8 cellular contexts compared by ENCODE assay signal in the genomic region with DNA sequence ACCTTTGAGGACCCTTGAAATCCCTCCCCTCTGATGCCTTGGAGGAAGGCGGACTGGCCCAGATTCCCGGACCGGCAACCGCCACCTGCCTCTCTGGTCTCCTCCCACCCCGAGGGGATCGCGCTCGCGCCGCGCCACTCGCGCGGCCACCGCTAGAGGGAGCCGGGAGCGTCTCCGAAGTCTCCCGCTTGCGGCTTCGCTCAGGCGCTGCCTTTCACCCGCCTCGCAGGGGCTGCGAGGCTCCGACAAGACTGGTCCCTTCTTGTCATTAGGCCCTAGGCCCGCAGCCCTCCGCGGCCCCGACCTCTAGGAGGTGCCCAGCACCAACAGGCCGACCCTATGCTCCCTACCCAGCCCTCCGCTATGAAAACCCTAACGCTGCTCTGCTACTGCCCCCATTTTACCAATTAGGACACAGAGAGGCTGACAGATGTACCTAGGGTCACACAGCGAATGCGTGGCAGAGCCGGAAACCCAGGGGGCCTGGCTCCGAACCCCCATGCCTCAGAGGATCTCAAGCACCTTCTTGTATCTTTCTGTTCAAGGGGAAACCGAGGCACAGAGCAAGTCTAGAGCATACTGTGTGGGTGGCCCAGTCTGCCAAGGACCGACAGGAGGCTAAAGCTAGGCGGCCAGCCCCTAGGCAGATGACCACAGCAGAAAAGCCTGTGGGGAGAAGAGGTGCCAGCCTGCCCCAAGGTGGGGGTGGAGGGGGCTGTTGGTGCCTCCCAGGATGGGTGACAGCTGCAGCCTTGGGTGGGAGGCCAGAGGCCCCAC. TPM values are rescaled to one million over a fixed set of nuclear protein-coding genes. Genes with fewer than 3 reads are reported as not detected.
DNase-seq lines count a peak whose midpoint lies in the region; ATAC-seq and TF ChIP-seq lines count a peak whose summit lies in the region.

No MANE protein-coding gene starts in this region.

- DNase-seq in GM12864 (ENCODE audit: low read depth) (peak; percentile 16), LHCN-M2 (ENCODE audit: low read depth) (peak; percentile 37), SK-N-SH (peak; percentile 94), Right ventricle myocardium superior (peak; percentile 85), uterus (peak in 1 of 2 donors; percentile 61)
- DNase-seq in activated naive CD4-positive, alpha-beta T cell treated with anti-CD3 and anti-CD28 coated beads for 36 hours: peak; percentile 76

- POLR2A ChIA-PET in SK-N-SH (lab: Yijun Ruan, JAX): no interaction called here

- H3K9me3 ChIP-seq in SK-N-SH (no peaks in the 10 kb centered on the region), uterus (no peaks in the 10 kb centered on the region)

- H3K27me3 ChIP-seq in SK-N-SH (ENCODE audit: insufficient read depth): peaks cover 39% of the 10 kb centered on the region
- no peaks in the 10 kb centered on the region for H3K27me3 ChIP-seq in rectal smooth muscle tissue (ENCODE audit: control insufficient read depth, insufficient read depth, low read length)
- no peaks in the 10 kb centered on the region for H3K27me3 ChIP-seq in uterus

- no peak overlapping the region for H3K27ac Mint-ChIP-seq in activated naive CD4-positive, alpha-beta T cell treated with anti-CD3 and anti-CD28 coated beads for 36 hours

- no peaks in the 10 kb centered on the region for H3K9me3 Mint-ChIP-seq in activated naive CD4-positive, alpha-beta T cell treated with anti-CD3 and anti-CD28 coated beads for 36 hours

- H3K4me3 ChIP-seq in GM12864 (ENCODE audit: low read depth, low read length): no peak overlapping the region; the same call in 1 of the 2 replicates
- H3K4me3 ChIP-seq in SK-N-SH (ENCODE audit: low read depth in 2 of 2, low read length in 1 of 2): peak overlapping the region; percentile 29 to 49; a peak in 3 of 4 replicates
- H3K4me3 ChIP-seq in rectal smooth muscle tissue (ENCODE audit: low read length): peak overlapping the region; percentile 31
- no peak overlapping the region for H3K4me3 ChIP-seq in uterus

- no peaks in the 10 kb centered on the region for H3K79me2 ChIP-seq in SK-N-SH (ENCODE audit: insufficient read depth)

- TF ChIP-seq EP300 in SK-N-SH (IDR thresholded peaks at IDR 0.05; ENCODE audit: borderline replicate concordance in 1 of 2, low read depth in 1 of 2, low read length in 1 of 2): no peak

- peak overlapping the region; percentile 77 for H3K4me2 ChIP-seq in SK-N-SH

- H3K36me3 ChIP-seq in SK-N-SH (replicated peaks in 1 of 2; ENCODE audit: control insufficient read depth in 1 of 2, insufficient read depth in 2 of 2, low read length in 1 of 2) (no peaks in the 10 kb centered on the region), rectal smooth muscle tissue (ENCODE audit: control insufficient read depth, insufficient read depth, low read length) (no peaks in the 10 kb centered on the region), uterus (no peaks in the 10 kb centered on the region)

- no peaks in the 10 kb centered on the region for H3F3A ChIP-seq in SK-N-SH (replicated peaks; ENCODE audit: insufficient read depth)

- CTCF ChIA-PET in SK-N-SH (lab: Yijun Ruan, JAX): interaction anchor here (0.6 to 4.4 kb wide), 25 partner anchors 8 to 109 kb away, joined by 3 to 64 read pairs (median 5); a partner anchor contains a TSS
- CTCF ChIA-PET in activated naive CD4-positive, alpha-beta T cell treated with anti-CD3 and anti-CD28 coated beads for 36 hours (lab: Charles Lee): interaction anchor here (0.6 to 2.0 kb wide), 9 partner anchors 19 to 240 kb away, joined by 3 to 7 read pairs (median 3); no protein-coding TSS in a partner anchor

- TF ChIP-seq POLR2A in uterus (IDR thresholded peaks at IDR 0.05): no peak

- no peaks in the 10 kb centered on the region for H3K9me2 ChIP-seq in SK-N-SH

- H3K4me1 ChIP-seq in SK-N-SH (ENCODE audit: control insufficient read depth in 1 of 2, insufficient read depth in 2 of 2, low read depth in 1 of 2, low read length in 1 of 2) (peaks cover 0 to 2% of the 10 kb centered on the region in 2 experiments; a peak in 1 of 4 replicates), rectal smooth muscle tissue (ENCODE audit: control insufficient read depth, insufficient read depth, low read length) (no peaks in the 10 kb centered on the region), uterus (no peaks in the 10 kb centered on the region)

- H3K27ac ChIP-seq in SK-N-SH (ENCODE audit: low read depth in 2 of 2, low read length in 1 of 2) (no peak overlapping the region), rectal smooth muscle tissue (ENCODE audit: low read depth, low read length) (no peak overlapping the region), uterus (no peak overlapping the region)

- no peak overlapping the region for H3K4me3 Mint-ChIP-seq in activated naive CD4-positive, alpha-beta T cell treated with anti-CD3 and anti-CD28 coated beads for 36 hours

- H3K27me3 Mint-ChIP-seq in activated naive CD4-positive, alpha-beta T cell treated with anti-CD3 and anti-CD28 coated beads for 36 hours (ENCODE audit: low read depth): peaks cover 7% of the 10 kb centered on the region

- WGBS in SK-N-SH (ENCODE audit: low lambda C conversion rate): 4% methylated on average over 28 of the region's 40 CpGs

- ATAC-seq in Right ventricle myocardium superior (ENCODE audit: poor library complexity) (peak; percentile 94), GM18502 (IDR thresholded peaks at IDR 0.05; ENCODE audit: poor library complexity, unreplicated experiment) (no peak)

- TF ChIP-seq RAD21 in SK-N-SH (IDR thresholded peaks at IDR 0.05; ENCODE audit: low read length): peak; percentile 58

- intact Hi-C loops in activated naive CD4-positive, alpha-beta T cell treated with anti-CD3 and anti-CD28 coated beads for 36 hours (cut with micrococcal nuclease): loop anchor here (1.0 kb wide), 1 partner anchor 33 kb away; no protein-coding TSS in a partner anchor
- intact Hi-C loops in Right ventricle myocardium superior (cut with DNase I) (no loop called here), uterus (cut with DNase I; ENCODE audit: low total_unique reads) (no loop called here)

- H2AFZ ChIP-seq in SK-N-SH (ENCODE audit: low read depth): peak overlapping the region; percentile 81; the same call in 1 of the 2 replicates

- no peaks in the 10 kb centered on the region for H3K4me1 Mint-ChIP-seq in activated naive CD4-positive, alpha-beta T cell treated with anti-CD3 and anti-CD28 coated beads for 36 hours (ENCODE audit: low read depth)

- no peaks in the 10 kb centered on the region for H4K20me1 ChIP-seq in SK-N-SH (ENCODE audit: insufficient read depth)

- H3K9ac ChIP-seq in SK-N-SH (no peak overlapping the region), rectal smooth muscle tissue (ENCODE audit: low read length) (no peak overlapping the region)

- no peaks in the 10 kb centered on the region for H3K36me3 Mint-ChIP-seq in activated naive CD4-positive, alpha-beta T cell treated with anti-CD3 and anti-CD28 coated beads for 36 hours (ENCODE audit: low read depth)

- TF ChIP-seq CTCF in GM12864 (IDR thresholded peaks at IDR 0.05; ENCODE audit: low read depth, low read length, missing control alignments) (peak; percentile 100), SK-N-SH (IDR thresholded peaks at IDR 0.05) (peak; percentile 87), uterus (IDR thresholded peaks at IDR 0.05) (peak; percentile 64 to 78 (median 71))

TF ChIP-seq in SK-N-SH, 30 proteins besides CTCF, POLR2A, EP300 and RAD21:
- TF ChIP-seq RFX5 (IDR thresholded peaks at IDR 0.05; ENCODE audit: low read length) (no peak), SMC3 (IDR thresholded peaks at IDR 0.05; ENCODE audit: low read depth, low read length) (peak; percentile 61), RCOR1 (IDR thresholded peaks at IDR 0.05; ENCODE audit: low read length) (0 out of 2 replicates have a peak, but pooled peaks have one; percentile 22), FOXM1 (IDR thresholded peaks at IDR 0.05; ENCODE audit: low read depth) (no peak)

RNA-seq across cellular contexts. Expression of a gene that starts 21.4 kb away (rescaled TPM):
- total RNA-seq in LHCN-M2 (2014; rRNA removed): not detected in 2 replicates
- polyA plus RNA-seq in LHCN-M2 (2012): not detected
- not detected in 2 replicates for polyA plus RNA-seq in SK-N-SH (2012; rRNA removed)
- polyA plus RNA-seq in SK-N-SH (2012; cell fraction: cytosol; rRNA removed): not detected in 2 replicates
- polyA plus RNA-seq in SK-N-SH (2012; cell fraction: nucleus; rRNA removed): not detected in 2 replicates
- not detected for total RNA-seq in activated naive CD4-positive, alpha-beta T cell treated with anti-CD3 and anti-CD28 coated beads for 36 hours
- not detected for total RNA-seq in Right ventricle myocardium superior
- total RNA-seq in uterus: not detected

Comparison
In these comparisons a context has a peak if more than half of its experiments do, and no peak if none do; other contexts are left out.
1. H3K4me3 ChIP-seq: peak in SK-N-SH (2 of 2) and rectal smooth muscle tissue (single experiment); none in GM12864 (single experiment) and uterus (0 of 2).
2. Peak in every context shown above with its lines, with median percentiles within 50 percentile points of each other: CTCF ChIP-seq.